8 cellular contexts compared by ENCODE assay signal in genomic region chr1:215568287-215568692, GRCh38. TPM values are rescaled to one million over a fixed set of nuclear protein-coding genes. Genes with fewer than 3 reads are reported as not detected.
DNase-seq lines count a peak whose midpoint lies in the region; ATAC-seq and TF ChIP-seq lines count a peak whose summit lies in the region.

No MANE protein-coding gene starts in this region.

- H3K4me3 ChIP-seq in BLaER1 = peak overlapping the region; percentile 95
- H3K4me3 ChIP-seq in SK-N-SH (ENCODE audit: low read depth in 2 of 2, low read length in 1 of 2) = peak overlapping the region; percentile 86 to 97
- peak overlapping the region; percentile 80 for H3K4me3 ChIP-seq in epithelial cell of esophagus (ENCODE audit: low read length)
- H3K4me3 ChIP-seq in mononuclear cell (ENCODE audit: low read length) = peak overlapping the region; percentile 59
- peak overlapping the region; percentile 88 to 95 for H3K4me3 ChIP-seq in vagina

- peaks cover 21% of the 10 kb centered on the region for H3F3A ChIP-seq in SK-N-SH (replicated peaks; ENCODE audit: insufficient read depth)

- DNase-seq in SK-N-SH = peak; percentile 58
- peak; percentile 30 for DNase-seq in epithelial cell of esophagus (ENCODE audit: low read depth)
- DNase-seq in vagina (ENCODE audit: extremely low spot score in 2 of 2) = no peak

- no peak for TF ChIP-seq RAD21 in SK-N-SH (IDR thresholded peaks at IDR 0.05; ENCODE audit: low read length)

- H4K20me1 ChIP-seq in BLaER1 (peaks cover 48% of the 10 kb centered on the region), SK-N-SH (ENCODE audit: insufficient read depth) (peaks cover 22% of the 10 kb centered on the region)

- H2AFZ ChIP-seq in SK-N-SH (ENCODE audit: low read depth) = peak overlapping the region; percentile 97

- H3K9me3 ChIP-seq in BLaER1 (no peaks in the 10 kb centered on the region), SK-N-SH (no peaks in the 10 kb centered on the region), mononuclear cell (ENCODE audit: low read depth, low read length) (no peaks in the 10 kb centered on the region), vagina (no peaks in the 10 kb centered on the region)

- intact Hi-C loops in vagina (cut with DNase I) = no loop called here

- no peak for TF ChIP-seq EP300 in SK-N-SH (IDR thresholded peaks at IDR 0.05; ENCODE audit: borderline replicate concordance in 1 of 2, low read depth in 1 of 2, low read length in 1 of 2)

- H3K79me2 ChIP-seq in SK-N-SH (ENCODE audit: insufficient read depth) = peaks cover 63% of the 10 kb centered on the region

- no peaks in the 10 kb centered on the region for H3K36me3 ChIP-seq in BLaER1
- no peaks in the 10 kb centered on the region for H3K36me3 ChIP-seq in SK-N-SH (replicated peaks in 1 of 2; ENCODE audit: control insufficient read depth in 1 of 2, insufficient read depth in 2 of 2, low read length in 1 of 2)
- no peaks in the 10 kb centered on the region for H3K36me3 ChIP-seq in vagina

- CTCF ChIA-PET in SK-N-SH (lab: Yijun Ruan, JAX) = interaction anchor here (1.0 kb wide), 1 partner anchor 11 kb away, joined by 3 read pairs; no protein-coding TSS in a partner anchor

- TF ChIP-seq CTCF in SK-N-SH (IDR thresholded peaks at IDR 0.05) (no peak), epithelial cell of esophagus (IDR thresholded peaks at IDR 0.05; ENCODE audit: insufficient read depth, low read depth, low read length, missing control alignments) (no peak), vagina (IDR thresholded peaks at IDR 0.05) (no peak)

- H3K4me1 ChIP-seq in BLaER1 = peaks cover 39% of the 10 kb centered on the region
- H3K4me1 ChIP-seq in SK-N-SH (ENCODE audit: control insufficient read depth in 1 of 2, insufficient read depth in 2 of 2, low read depth in 1 of 2, low read length in 1 of 2) = peaks cover 0 to 26% of the 10 kb centered on the region in 2 experiments; a peak in 3 of 4 replicates
- peaks cover 16% of the 10 kb centered on the region for H3K4me1 ChIP-seq in mononuclear cell (ENCODE audit: insufficient read depth, low read length)
- peaks cover 48% of the 10 kb centered on the region for H3K4me1 ChIP-seq in vagina

- 0% methylated on average over 4 of the region's 5 CpGs for WGBS in SK-N-SH (ENCODE audit: low lambda C conversion rate)

- H3K4me2 ChIP-seq in BLaER1 (peak overlapping the region; percentile 69), SK-N-SH (peak overlapping the region; percentile 81)

- POLR2A ChIA-PET in SK-N-SH (lab: Yijun Ruan, JAX) = no interaction called here

- H3K27ac ChIP-seq in BLaER1 (peak overlapping the region; percentile 95), SK-N-SH (ENCODE audit: low read depth in 2 of 2, low read length in 1 of 2) (peak overlapping the region; percentile 85 to 95), vagina (peak overlapping the region; percentile 98)

- ATAC-seq in GM19395 (IDR thresholded peaks at IDR 0.05; ENCODE audit: unreplicated experiment) (peak; percentile 11), HG03139 (IDR thresholded peaks at IDR 0.05; ENCODE audit: unreplicated experiment) (no peak), HG03565 (IDR thresholded peaks at IDR 0.05; ENCODE audit: unreplicated experiment) (no peak)

- TF ChIP-seq POLR2A in vagina (IDR thresholded peaks at IDR 0.05) = no peak

- H3K9me2 ChIP-seq in SK-N-SH = no peaks in the 10 kb centered on the region

- H3K9ac ChIP-seq in BLaER1 (peak overlapping the region; percentile 94), SK-N-SH (peak overlapping the region; percentile 86)

- no peaks in the 10 kb centered on the region for H3K27me3 ChIP-seq in BLaER1
- H3K27me3 ChIP-seq in SK-N-SH (ENCODE audit: insufficient read depth) = no peaks in the 10 kb centered on the region
- no peaks in the 10 kb centered on the region for H3K27me3 ChIP-seq in mononuclear cell (ENCODE audit: insufficient read depth, low read length)
- no peaks in the 10 kb centered on the region for H3K27me3 ChIP-seq in vagina

TF ChIP-seq in SK-N-SH, 30 proteins besides CTCF, POLR2A, EP300 and RAD21:
- peak; percentile 15; the same call in 1 of the 2 replicates for TF ChIP-seq FOSL2 (IDR thresholded peaks at IDR 0.05; ENCODE audit: borderline replicate concordance, low read depth)
- TF ChIP-seq IRF3 (IDR thresholded peaks at IDR 0.05; ENCODE audit: low read depth, low read length) = no peak
- 0 out of 2 replicates have a peak, but pooled peaks have one; percentile 19 for TF ChIP-seq JUND (IDR thresholded peaks at IDR 0.05)
- no peak for TF ChIP-seq USF1 (IDR thresholded peaks at IDR 0.05; ENCODE audit: borderline replicate concordance, low read depth)
- no peak for TF ChIP-seq RFX5 (IDR thresholded peaks at IDR 0.05; ENCODE audit: low read length)
- no peak for TF ChIP-seq EZH2phosphoT487 (IDR thresholded peaks at IDR 0.05; ENCODE audit: borderline replicate concordance, low read depth)

RNA-seq across cellular contexts. Expression of gene KCTD3, which starts 1.2 kb away (rescaled TPM):
- 34.8 and 36.6 TPM in 2 replicates for polyA plus RNA-seq in SK-N-SH (2012; rRNA removed)
- 30.7 and 31.5 TPM in 2 replicates for polyA plus RNA-seq in SK-N-SH (2012; cell fraction: cytosol; rRNA removed)
- polyA plus RNA-seq in SK-N-SH (2012; cell fraction: nucleus; rRNA removed) = 46.4 and 85.2 TPM in 2 replicates
- total RNA-seq in mononuclear cell (5.9 TPM), vagina (76.9 TPM)

Comparison
In these comparisons a context has a peak if more than half of its experiments do, and no peak if none do; other contexts are left out.
1. DNase-seq: peak in SK-N-SH (single experiment) and epithelial cell of esophagus (single experiment); none in vagina (0 of 2).
2. RNA of gene KCTD3, which starts 1.2 kb away (total RNA-seq): 76.9 TPM in vagina (single experiment); 5.9 TPM in mononuclear cell (single experiment); every median in the first group is over 10 times any median in the second.
3. Peak in every context shown above with its lines, with median percentiles within 50 percentile points of each other: H3K27ac ChIP-seq and H3K4me3 ChIP-seq.